In genomic region chr1:28668191-28668955, GRCh38 we compare ENCODE assay signal across 8 cellular contexts. TPM values are rescaled to one million over a fixed set of nuclear protein-coding genes. Genes with fewer than 3 reads are reported as not detected.
DNase-seq lines count a peak whose midpoint lies in the region; ATAC-seq, FAIRE-seq and TF ChIP-seq lines count a peak whose summit lies in the region.

A gene with protein sequence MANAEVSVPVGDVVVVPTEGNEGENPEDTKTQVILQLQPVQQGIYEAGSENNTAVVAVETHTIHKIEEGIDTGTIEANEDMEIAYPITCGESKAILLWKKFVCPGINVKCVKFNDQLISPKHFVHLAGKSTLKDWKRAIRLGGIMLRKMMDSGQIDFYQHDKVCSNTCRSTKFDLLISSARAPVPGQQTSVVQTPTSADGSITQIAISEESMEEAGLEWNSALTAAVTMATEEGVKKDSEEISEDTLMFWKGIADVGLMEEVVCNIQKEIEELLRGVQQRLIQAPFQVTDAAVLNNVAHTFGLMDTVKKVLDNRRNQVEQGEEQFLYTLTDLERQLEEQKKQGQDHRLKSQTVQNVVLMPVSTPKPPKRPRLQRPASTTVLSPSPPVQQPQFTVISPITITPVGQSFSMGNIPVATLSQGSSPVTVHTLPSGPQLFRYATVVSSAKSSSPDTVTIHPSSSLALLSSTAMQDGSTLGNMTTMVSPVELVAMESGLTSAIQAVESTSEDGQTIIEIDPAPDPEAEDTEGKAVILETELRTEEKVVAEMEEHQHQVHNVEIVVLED (plus strand): TSS chr1:28668784. CDS start chr1:28683613, 14,829 bp downstream.

- H3K27ac ChIP-seq in esophagus muscularis mucosa (replicated peaks in 1 of 4) (peak within 1 kb of the TSS; percentile 98 to 100 (median 99)), muscle layer of duodenum (ENCODE audit: low read length) (peak within 1 kb of the TSS; percentile 94)

- H3K4me3 ChIP-seq in esophagus muscularis mucosa (peak within 1 kb of the TSS; percentile 86 to 99 (median 98)), muscle layer of duodenum (ENCODE audit: low read depth in 1 of 2, low read length in 2 of 2) (peak within 1 kb of the TSS; percentile 87 to 90)

- H3K36me3 Mint-ChIP-seq in activated T-cell treated with anti-CD3 and anti-CD28 coated beads, Interleukin-2, amount 50 U/mL, for 72 hours (ENCODE audit: insufficient read depth in 2 of 2): peaks cover 5 to 6% of the 10 kb centered on the region in 2 donors

- DNase-seq in DMS114 treated with DMSO at 0.1 percent for 48 hours (lab: John Stamatoyannopoulos, UW; ENCODE audit: unreplicated experiment) (peak; percentile 75), KBM-7 (peak; percentile 82), RCC 7860 (ENCODE audit: low spot score) (peak; percentile 79), esophagus muscularis mucosa (ENCODE audit: extremely low spot score) (peak; percentile 93)
- DNase-seq in activated T-cell treated with anti-CD3 and anti-CD28 coated beads, Interleukin-2, amount 50 U/mL, for 72 hours: peak; percentile 90 to 92
- DNase-seq in stimulated activated CD8-positive, alpha-beta memory T cell treated with anti-CD3 and anti-CD28 coated beads, Interleukin-7, amount 100 ng/mL, for 1 hour (ENCODE audit: low read depth in 2 of 2): peak; percentile 68 to 77

- WGBS in esophagus muscularis mucosa: 1% methylated on average over 33 of the region's 57 CpGs

- in situ Hi-C loops in KBM-7 (cut with MboI; ENCODE audit: low pct_unique_long_range_greater_than_20kb, low sequenced_read_pairs): no loop called here

- H3K36me3 ChIP-seq in esophagus muscularis mucosa: peaks cover 0 to 3% (median 0%) of the 10 kb centered on the region in 4 donors
- H3K36me3 ChIP-seq in muscle layer of duodenum (ENCODE audit: control insufficient read depth in 1 of 2, insufficient read depth in 2 of 2, low read length in 2 of 2): no peaks in the 10 kb centered on the region

- no peak for FAIRE-seq in RCC 7860 (lab: Jason Lieb, UNC)

- TF ChIP-seq CTCF in esophagus muscularis mucosa (IDR thresholded peaks at IDR 0.05): no peak

- intact Hi-C loops in esophagus muscularis mucosa (cut with DNase I): loop anchor here (2.0 kb wide), 1 partner anchor 68 kb away; the partner anchor contains the start of gene YTHDF2

- H3K27me3 ChIP-seq in esophagus muscularis mucosa (no peaks in the 10 kb centered on the region), muscle layer of duodenum (ENCODE audit: low read depth, low read length) (no peaks in the 10 kb centered on the region)

- peak within 1 kb of the TSS; percentile 99 for H3K27ac Mint-ChIP-seq in activated T-cell treated with anti-CD3 and anti-CD28 coated beads, Interleukin-2, amount 50 U/mL, for 72 hours

- no peaks in the 10 kb centered on the region for H3K9me3 Mint-ChIP-seq in activated T-cell treated with anti-CD3 and anti-CD28 coated beads, Interleukin-2, amount 50 U/mL, for 72 hours

- H3K27me3 Mint-ChIP-seq in activated T-cell treated with anti-CD3 and anti-CD28 coated beads, Interleukin-2, amount 50 U/mL, for 72 hours (ENCODE audit: low read depth): no peaks in the 10 kb centered on the region

- H3K9me3 ChIP-seq in esophagus muscularis mucosa: no peaks in the 10 kb centered on the region
- no peaks in the 10 kb centered on the region for H3K9me3 ChIP-seq in muscle layer of duodenum (ENCODE audit: control insufficient read depth in 1 of 2, low read length in 2 of 2)

- ATAC-seq in GM21619 (IDR thresholded peaks at IDR 0.05; ENCODE audit: unreplicated experiment): peak; percentile 56
- ATAC-seq in activated T-cell treated with anti-CD3 and anti-CD28 coated beads, Interleukin-2, amount 50 U/mL, for 72 hours (replicated peaks in 1 of 2): peak; percentile 80

- no peak for TF ChIP-seq POLR2A in esophagus muscularis mucosa (IDR thresholded peaks at IDR 0.05; ENCODE audit: low read depth)

- no peak for TF ChIP-seq EP300 in esophagus muscularis mucosa (IDR thresholded peaks at IDR 0.05)

- H3K4me1 ChIP-seq in esophagus muscularis mucosa (peaks cover 17 to 25% (median 24%) of the 10 kb centered on the region in 4 donors), muscle layer of duodenum (ENCODE audit: control insufficient read depth in 1 of 2, insufficient read depth in 2 of 2, low read length in 2 of 2) (peaks cover 3 to 7% of the 10 kb centered on the region in 2 donors)

- H3K4me3 Mint-ChIP-seq in activated T-cell treated with anti-CD3 and anti-CD28 coated beads, Interleukin-2, amount 50 U/mL, for 72 hours: peak within 1 kb of the TSS; percentile 98

- H3K4me1 Mint-ChIP-seq in activated T-cell treated with anti-CD3 and anti-CD28 coated beads, Interleukin-2, amount 50 U/mL, for 72 hours (ENCODE audit: low read depth): peaks cover 20% of the 10 kb centered on the region

RNA-seq across cellular contexts. Expression of the gene that starts here (rescaled TPM):
- 10 to 100 TPM; 18.9 to 19.6 TPM for total RNA-seq in activated T-cell treated with anti-CD3 and anti-CD28 coated beads, Interleukin-2, amount 50 U/mL, for 72 hours
- 10 to 100 TPM in 2 of 4 donors, 1 to 10 TPM in 2; 7.1 to 11.0 (median 9.8) TPM for total RNA-seq in esophagus muscularis mucosa

Comparison
In these comparisons a context has a peak if more than half of its experiments do, and no peak if none do; other contexts are left out.
1. Peak in every context shown above with its lines: DNase-seq, ATAC-seq, H3K4me3 ChIP-seq and H3K27ac ChIP-seq.